Comparison of ENCODE assay signal across 2 cellular contexts in genomic region chr12:117563706-117564105, GRCh38.
TF ChIP-seq lines count a peak whose summit lies in the region.

No MANE protein-coding gene starts in this region.

TF ChIP-seq in GM12891, 5 proteins besides CTCF, POLR2A, EP300 and RAD21 (continued from another document):
- TF ChIP-seq PAX5 (IDR thresholded peaks at IDR 0.05; ENCODE audit: insufficient read depth, low read length, severe bottlenecking): no peak

TF ChIP-seq in GM12878, 131 proteins besides CTCF, POLR2A, EP300 and RAD21:
- TF ChIP-seq, protein P1, sequence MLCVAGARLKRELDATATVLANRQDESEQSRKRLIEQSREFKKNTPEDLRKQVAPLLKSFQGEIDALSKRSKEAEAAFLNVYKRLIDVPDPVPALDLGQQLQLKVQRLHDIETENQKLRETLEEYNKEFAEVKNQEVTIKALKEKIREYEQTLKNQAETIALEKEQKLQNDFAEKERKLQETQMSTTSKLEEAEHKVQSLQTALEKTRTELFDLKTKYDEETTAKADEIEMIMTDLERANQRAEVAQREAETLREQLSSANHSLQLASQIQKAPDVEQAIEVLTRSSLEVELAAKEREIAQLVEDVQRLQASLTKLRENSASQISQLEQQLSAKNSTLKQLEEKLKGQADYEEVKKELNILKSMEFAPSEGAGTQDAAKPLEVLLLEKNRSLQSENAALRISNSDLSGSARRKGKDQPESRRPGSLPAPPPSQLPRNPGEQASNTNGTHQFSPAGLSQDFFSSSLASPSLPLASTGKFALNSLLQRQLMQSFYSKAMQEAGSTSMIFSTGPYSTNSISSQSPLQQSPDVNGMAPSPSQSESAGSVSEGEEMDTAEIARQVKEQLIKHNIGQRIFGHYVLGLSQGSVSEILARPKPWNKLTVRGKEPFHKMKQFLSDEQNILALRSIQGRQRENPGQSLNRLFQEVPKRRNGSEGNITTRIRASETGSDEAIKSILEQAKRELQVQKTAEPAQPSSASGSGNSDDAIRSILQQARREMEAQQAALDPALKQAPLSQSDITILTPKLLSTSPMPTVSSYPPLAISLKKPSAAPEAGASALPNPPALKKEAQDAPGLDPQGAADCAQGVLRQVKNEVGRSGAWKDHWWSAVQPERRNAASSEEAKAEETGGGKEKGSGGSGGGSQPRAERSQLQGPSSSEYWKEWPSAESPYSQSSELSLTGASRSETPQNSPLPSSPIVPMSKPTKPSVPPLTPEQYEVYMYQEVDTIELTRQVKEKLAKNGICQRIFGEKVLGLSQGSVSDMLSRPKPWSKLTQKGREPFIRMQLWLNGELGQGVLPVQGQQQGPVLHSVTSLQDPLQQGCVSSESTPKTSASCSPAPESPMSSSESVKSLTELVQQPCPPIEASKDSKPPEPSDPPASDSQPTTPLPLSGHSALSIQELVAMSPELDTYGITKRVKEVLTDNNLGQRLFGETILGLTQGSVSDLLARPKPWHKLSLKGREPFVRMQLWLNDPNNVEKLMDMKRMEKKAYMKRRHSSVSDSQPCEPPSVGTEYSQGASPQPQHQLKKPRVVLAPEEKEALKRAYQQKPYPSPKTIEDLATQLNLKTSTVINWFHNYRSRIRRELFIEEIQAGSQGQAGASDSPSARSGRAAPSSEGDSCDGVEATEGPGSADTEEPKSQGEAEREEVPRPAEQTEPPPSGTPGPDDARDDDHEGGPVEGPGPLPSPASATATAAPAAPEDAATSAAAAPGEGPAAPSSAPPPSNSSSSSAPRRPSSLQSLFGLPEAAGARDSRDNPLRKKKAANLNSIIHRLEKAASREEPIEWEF (IDR thresholded peaks at IDR 0.05; ENCODE audit: insufficient replicate concordance, low read depth, low read length): no peak
- TF ChIP-seq, protein P2, sequence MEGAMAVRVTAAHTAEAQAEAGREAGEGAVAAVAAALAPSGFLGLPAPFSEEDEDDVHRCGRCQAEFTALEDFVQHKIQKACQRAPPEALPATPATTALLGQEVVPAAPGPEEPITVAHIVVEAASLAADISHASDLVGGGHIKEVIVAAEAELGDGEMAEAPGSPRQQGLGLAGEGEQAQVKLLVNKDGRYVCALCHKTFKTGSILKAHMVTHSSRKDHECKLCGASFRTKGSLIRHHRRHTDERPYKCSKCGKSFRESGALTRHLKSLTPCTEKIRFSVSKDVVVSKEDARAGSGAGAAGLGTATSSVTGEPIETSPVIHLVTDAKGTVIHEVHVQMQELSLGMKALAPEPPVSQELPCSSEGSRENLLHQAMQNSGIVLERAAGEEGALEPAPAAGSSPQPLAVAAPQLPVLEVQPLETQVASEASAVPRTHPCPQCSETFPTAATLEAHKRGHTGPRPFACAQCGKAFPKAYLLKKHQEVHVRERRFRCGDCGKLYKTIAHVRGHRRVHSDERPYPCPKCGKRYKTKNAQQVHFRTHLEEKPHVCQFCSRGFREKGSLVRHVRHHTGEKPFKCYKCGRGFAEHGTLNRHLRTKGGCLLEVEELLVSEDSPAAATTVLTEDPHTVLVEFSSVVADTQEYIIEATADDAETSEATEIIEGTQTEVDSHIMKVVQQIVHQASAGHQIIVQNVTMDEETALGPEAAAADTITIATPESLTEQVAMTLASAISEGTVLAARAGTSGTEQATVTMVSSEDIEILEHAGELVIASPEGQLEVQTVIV (IDR thresholded peaks at IDR 0.05; ENCODE audit: borderline replicate concordance, partially characterized antibody): no peak
- TF ChIP-seq ZNF384 (IDR thresholded peaks at IDR 0.05; ENCODE audit: borderline replicate concordance, low read depth, low read length) (no peak), EED (IDR thresholded peaks at IDR 0.05; ENCODE audit: low read depth) (no peak), CEBPB (IDR thresholded peaks at IDR 0.05; ENCODE audit: borderline replicate concordance in 1 of 2, low read depth in 2 of 2, low read length in 2 of 2) (no peak), SMC3 (IDR thresholded peaks at IDR 0.05; ENCODE audit: borderline replicate concordance, low read length) (no peak), SPI1 (IDR thresholded peaks at IDR 0.05; ENCODE audit: borderline replicate concordance, insufficient read depth, low read depth, low read length) (peak; percentile 66; the same call in 1 of the 2 replicates), IKZF1 (conservative IDR thresholded peaks at IDR 0.05) (0 out of 2 replicates have a peak, but pooled peaks have one; percentile 26), CREB1 (IDR thresholded peaks at IDR 0.05; ENCODE audit: low read depth) (no peak), WRNIP1 (IDR thresholded peaks at IDR 0.05; ENCODE audit: borderline replicate concordance, low read depth, low read length) (no peak), SP1 (IDR thresholded peaks at IDR 0.05; ENCODE audit: low read depth, low read length) (no peak), TCF12 (IDR thresholded peaks at IDR 0.05; ENCODE audit: low read depth, low read length) (0 out of 2 replicates have a peak, but pooled peaks have one; percentile 14), SMAD1 (IDR thresholded peaks at IDR 0.05; ENCODE audit: low read depth, partially characterized antibody) (no peak), ZBTB33 (IDR thresholded peaks at IDR 0.05) (no peak), CHD2 (IDR thresholded peaks at IDR 0.05; ENCODE audit: borderline replicate concordance, low read depth, low read length) (no peak), GABPA (IDR thresholded peaks at IDR 0.05; ENCODE audit: low read depth) (no peak), HCFC1 (IDR thresholded peaks at IDR 0.05; ENCODE audit: low read length) (no peak)
- TF ChIP-seq, protein P3, sequence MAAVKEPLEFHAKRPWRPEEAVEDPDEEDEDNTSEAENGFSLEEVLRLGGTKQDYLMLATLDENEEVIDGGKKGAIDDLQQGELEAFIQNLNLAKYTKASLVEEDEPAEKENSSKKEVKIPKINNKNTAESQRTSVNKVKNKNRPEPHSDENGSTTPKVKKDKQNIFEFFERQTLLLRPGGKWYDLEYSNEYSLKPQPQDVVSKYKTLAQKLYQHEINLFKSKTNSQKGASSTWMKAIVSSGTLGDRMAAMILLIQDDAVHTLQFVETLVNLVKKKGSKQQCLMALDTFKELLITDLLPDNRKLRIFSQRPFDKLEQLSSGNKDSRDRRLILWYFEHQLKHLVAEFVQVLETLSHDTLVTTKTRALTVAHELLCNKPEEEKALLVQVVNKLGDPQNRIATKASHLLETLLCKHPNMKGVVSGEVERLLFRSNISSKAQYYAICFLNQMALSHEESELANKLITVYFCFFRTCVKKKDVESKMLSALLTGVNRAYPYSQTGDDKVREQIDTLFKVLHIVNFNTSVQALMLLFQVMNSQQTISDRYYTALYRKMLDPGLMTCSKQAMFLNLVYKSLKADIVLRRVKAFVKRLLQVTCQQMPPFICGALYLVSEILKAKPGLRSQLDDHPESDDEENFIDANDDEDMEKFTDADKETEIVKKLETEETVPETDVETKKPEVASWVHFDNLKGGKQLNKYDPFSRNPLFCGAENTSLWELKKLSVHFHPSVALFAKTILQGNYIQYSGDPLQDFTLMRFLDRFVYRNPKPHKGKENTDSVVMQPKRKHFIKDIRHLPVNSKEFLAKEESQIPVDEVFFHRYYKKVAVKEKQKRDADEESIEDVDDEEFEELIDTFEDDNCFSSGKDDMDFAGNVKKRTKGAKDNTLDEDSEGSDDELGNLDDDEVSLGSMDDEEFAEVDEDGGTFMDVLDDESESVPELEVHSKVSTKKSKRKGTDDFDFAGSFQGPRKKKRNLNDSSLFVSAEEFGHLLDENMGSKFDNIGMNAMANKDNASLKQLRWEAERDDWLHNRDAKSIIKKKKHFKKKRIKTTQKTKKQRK (IDR thresholded peaks at IDR 0.05; ENCODE audit: low read depth, low read length): no peak
- TF ChIP-seq, protein P4, sequence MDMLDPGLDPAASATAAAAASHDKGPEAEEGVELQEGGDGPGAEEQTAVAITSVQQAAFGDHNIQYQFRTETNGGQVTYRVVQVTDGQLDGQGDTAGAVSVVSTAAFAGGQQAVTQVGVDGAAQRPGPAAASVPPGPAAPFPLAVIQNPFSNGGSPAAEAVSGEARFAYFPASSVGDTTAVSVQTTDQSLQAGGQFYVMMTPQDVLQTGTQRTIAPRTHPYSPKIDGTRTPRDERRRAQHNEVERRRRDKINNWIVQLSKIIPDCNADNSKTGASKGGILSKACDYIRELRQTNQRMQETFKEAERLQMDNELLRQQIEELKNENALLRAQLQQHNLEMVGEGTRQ (IDR thresholded peaks at IDR 0.05; ENCODE audit: borderline replicate concordance, low read depth, low read length): no peak
